Comparison of ENCODE assay signal across 1 cellular context in the genomic region with DNA sequence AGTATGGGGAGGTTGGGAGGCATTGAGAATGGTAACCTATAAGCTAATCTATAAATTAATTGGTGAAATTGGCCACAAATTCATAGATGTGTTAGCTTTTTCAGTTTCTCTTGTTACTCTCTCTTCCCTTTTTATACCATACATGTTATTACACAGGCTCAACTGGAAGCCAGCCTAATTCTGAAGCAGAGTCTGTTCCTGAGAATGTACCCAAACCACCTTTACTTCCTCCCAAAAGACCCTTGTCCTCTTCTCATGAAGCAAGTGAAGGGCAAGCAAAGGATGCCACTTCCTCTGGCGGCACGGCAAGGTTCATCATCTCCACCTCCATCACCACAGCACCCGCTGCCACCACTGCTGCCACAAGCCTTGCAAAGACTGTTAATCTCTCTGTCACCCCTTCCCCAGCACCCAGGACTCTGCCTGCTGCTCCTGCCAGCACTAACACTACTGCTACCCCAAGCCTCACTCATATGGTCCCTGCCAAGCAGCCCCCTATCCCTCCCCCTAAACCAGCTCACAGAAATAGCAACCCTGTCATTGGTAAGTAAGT.
TF ChIP-seq lines count a peak whose summit lies in the region.

No MANE protein-coding gene starts in this region.

TF ChIP-seq in endothelial cell of umbilical vein, 7 proteins besides CTCF, POLR2A, EP300 and RAD21 (continued from another document):
- TF ChIP-seq GATA2 (IDR thresholded peaks at IDR 0.05; ENCODE audit: insufficient read depth, insufficient read length, low read depth, low read length): no peak
